In genomic region chr4:151960449-151961246, GRCh38 we compare ENCODE assay signal across 26 cellular contexts.
DNase-seq lines count a peak whose midpoint lies in the region.
"Had no signal": no experiment of that assay in that cellular context is flagged by ENCODE, and none has a peak within 500 bp of the region (broad histone marks: within the 10 kb centered on the region; RNA-seq: fewer than 3 reads in every experiment).

No MANE protein-coding gene starts in this region.

- DNase-seq in AG08395 (ENCODE audit: low spot score), result peak; percentile 19
- peak; percentile 72 for DNase-seq in G401 (ENCODE audit: low spot score)
- DNase-seq in myocyte (ENCODE audit: low read depth), result peak; percentile 68
- DNase-seq in HT-29 (ENCODE audit: low spot score), result no peak
- no peak for DNase-seq in NCI-H146 (lab: John Stamatoyannopoulos, UW)
- no peak for DNase-seq in OCI-M1 (lab: John Stamatoyannopoulos, UW)
- DNase-seq in NK-92 (lab: John Stamatoyannopoulos, UW; ENCODE audit: unreplicated experiment), result no peak
- DNase-seq: activated CD4-positive, alpha-beta T cell treated with anti-CD3 and anti-CD28 coated beads for 36 hours; activated gamma-delta T cell treated with Interleukin-2 at 50 U/mL for 16 hours; activated T-cell treated with anti-CD3 and anti-CD28 coated beads, Interleukin-2, amount 50 U/mL, for 24 hours; brain microvascular endothelial cell; glutamatergic neuron; left cardiac atrium; MG63; naive thymus-derived CD4-positive, alpha-beta T cell; NCI-H2081; NCI-H510A; right cardiac atrium; stimulated activated CD4-positive, alpha-beta T cell treated with anti-CD3 and anti-CD28 coated beads, Interleukin-12 subunit alpha, Interleukin-12 subunit beta, amount 100 ng/mL, for 4 hours; stimulated activated CD4-positive, alpha-beta T cell treated with anti-CD3 and anti-CD28 coated beads, Interleukin-4, amount 100 ng/mL, for 24 hours; stimulated activated naive B cell treated with anti-CD40 and anti-IgM and Interleukin-4, amounts not matched to agents 10 μg/mL and 1 μg/mL and 100 μg/mL, for 72 hours; T-helper 17 cell; thyroid gland had no signal

- in situ Hi-C loops in G401 (cut with HindIII; ENCODE audit: low sequenced_read_pairs), result no loop called here

- peak overlapping the region; percentile 62 for H3K27ac ChIP-seq in cingulate gyrus (ENCODE audit: low read depth, low read length)
- H3K27ac ChIP-seq: brain microvascular endothelial cell, RWPE1, SK-N-MC, thyroid gland had no signal

Comparison
In these comparisons a context has a peak if more than half of its experiments do, and no peak if none do; other contexts are left out.
1. DNase-seq: peak in AG08395 (single experiment), G401 (single experiment) and myocyte (single experiment); none in HT-29 (single experiment), NCI-H146 (single experiment), OCI-M1 (single experiment) and NK-92 (single experiment).